In genomic region chr17:16247589-16247984, GRCh38 we compare ENCODE assay signal across 23 cellular contexts.
"Had no signal": no experiment of that assay in that cellular context is flagged by ENCODE, and none has a peak within 500 bp of the region (broad histone marks: within the 10 kb centered on the region; RNA-seq: fewer than 3 reads in every experiment).

No MANE protein-coding gene starts in this region.

- H3K9me3 Mint-ChIP-seq: activated B cell treated with CpG ODN at 0.5 μM for 24 hours; activated CD4-positive, alpha-beta memory T cell treated with anti-CD3 and anti-CD28 coated beads for 36 hours; activated CD4-positive, alpha-beta T cell treated with anti-CD3 and anti-CD28 coated beads, Interleukin-2, amount 10 ng/mL, durations not matched to agents 7 days and 5 days; activated naive CD8-positive, alpha-beta T cell treated with anti-CD3 and anti-CD28 coated beads, Interleukin-2, amount 10 ng/mL, durations not matched to agents 7 days and 5 days had no signal

- H3K27ac ChIP-seq: adrenal gland, KMS-11 had no signal

- H3K4me3 ChIP-seq: adrenal gland had no signal

- H3K27me3 Mint-ChIP-seq: activated B cell treated with CpG ODN at 0.5 μM for 24 hours; activated CD4-positive, alpha-beta memory T cell treated with anti-CD3 and anti-CD28 coated beads for 36 hours; activated CD4-positive, alpha-beta T cell treated with anti-CD3 and anti-CD28 coated beads, Interleukin-2, amount 10 ng/mL, durations not matched to agents 7 days and 5 days; activated naive CD8-positive, alpha-beta T cell treated with anti-CD3 and anti-CD28 coated beads, Interleukin-2, amount 10 ng/mL, durations not matched to agents 7 days and 5 days; T-helper 17 cell had no signal

- H3K4me3 Mint-ChIP-seq: activated B cell treated with CpG ODN at 0.5 μM for 24 hours; activated CD4-positive, alpha-beta memory T cell treated with anti-CD3 and anti-CD28 coated beads for 36 hours; activated CD4-positive, alpha-beta T cell treated with anti-CD3 and anti-CD28 coated beads, Interleukin-2, amount 10 ng/mL, durations not matched to agents 7 days and 5 days; activated naive CD8-positive, alpha-beta T cell treated with anti-CD3 and anti-CD28 coated beads, Interleukin-2, amount 10 ng/mL, durations not matched to agents 7 days and 5 days; T-helper 17 cell had no signal

- H3K9me3 ChIP-seq: adrenal gland had no signal

- H3K27ac Mint-ChIP-seq: activated B cell treated with CpG ODN at 0.5 μM for 24 hours; activated CD4-positive, alpha-beta memory T cell treated with anti-CD3 and anti-CD28 coated beads for 36 hours; activated CD4-positive, alpha-beta T cell treated with anti-CD3 and anti-CD28 coated beads, Interleukin-2, amount 10 ng/mL, durations not matched to agents 7 days and 5 days; activated naive CD8-positive, alpha-beta T cell treated with anti-CD3 and anti-CD28 coated beads, Interleukin-2, amount 10 ng/mL, durations not matched to agents 7 days and 5 days had no signal

- H3K27me3 ChIP-seq: adrenal gland had no signal

- H3K36me3 ChIP-seq: adrenal gland had no signal

- ATAC-seq: T-helper 17 cell had no signal

- DNase-seq: activated B cell treated with CpG ODN at 0.5 μM for 24 hours; activated CD4-positive, alpha-beta memory T cell treated with anti-CD3 and anti-CD28 coated beads for 36 hours; activated CD4-positive, alpha-beta T cell treated with anti-CD3 and anti-CD28 coated beads for 1 hour; activated CD4-positive, alpha-beta T cell treated with anti-CD3 and anti-CD28 coated beads, Interleukin-2, amount 10 ng/mL, durations not matched to agents 7 days and 5 days; activated CD8-positive, alpha-beta memory T cell treated with anti-CD3 and anti-CD28 coated beads, Interleukin-2, amount 50 U/mL, for 4 hours; activated naive CD4-positive, alpha-beta T cell treated with anti-CD3 and anti-CD28 coated beads, Interleukin-2, amount 50 U/mL, for 16 hours; activated naive CD8-positive, alpha-beta T cell treated with anti-CD3 and anti-CD28 coated beads, Interleukin-2, amount 10 ng/mL, durations not matched to agents 7 days and 5 days; activated T-cell treated with anti-CD3 and anti-CD28 coated beads, Interleukin-2, amount 50 U/mL, for 1 hour; adrenal gland; anterior cingulate cortex; MV-4-11; NCI-H1092 treated with DMSO at 0.1 percent for 48 hours; NCI-H1436; NCI-H1694 treated with DMSO at 0.1 percent for 48 hours; NCI-H2029 treated with DMSO at 0.1 percent for 48 hours; NCI-H345; NCI-H510A; NCI-H526 treated with DMSO at 0.1 percent for 48 hours; NK-92 treated with Interleukin-12 subunit alpha and Interleukin-12 subunit beta, amount 100 ng/mL, for 24 hours; SHP77 treated with DMSO at 0.1 percent for 48 hours; T-helper 17 cell; T-helper 9 cell had no signal

- H3K9ac ChIP-seq: KMS-11 had no signal
